Comparison of ENCODE assay signal across 21 cellular contexts in the genomic region with DNA sequence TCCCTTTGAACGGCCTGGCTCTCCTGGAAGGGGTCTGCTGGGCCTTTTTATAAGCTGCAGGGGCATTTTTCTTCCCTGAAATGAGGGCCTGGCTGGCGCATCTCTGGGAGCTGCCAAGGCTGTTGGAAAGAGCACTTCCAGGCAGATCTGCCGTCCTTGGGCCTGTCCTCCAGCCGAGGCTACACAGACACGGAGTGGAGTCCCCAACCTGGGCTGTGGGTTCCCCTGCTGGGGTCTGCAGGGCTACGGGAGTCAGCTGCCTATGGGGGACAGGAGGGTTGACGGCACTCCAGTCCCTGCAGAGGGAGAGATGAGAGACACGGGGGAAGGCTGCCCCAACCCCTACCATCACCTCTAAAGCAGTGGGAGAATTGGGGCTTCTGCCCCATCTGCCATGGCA.
"Had no signal": no experiment of that assay in that cellular context is flagged by ENCODE, and none has a peak within 500 bp of the region (broad histone marks: within the 10 kb centered on the region; RNA-seq: fewer than 3 reads in every experiment).

No MANE protein-coding gene starts in this region.

- H3K36me3 ChIP-seq: gastrocnemius medialis, left ventricle myocardium inferior, ovary, prostate gland, SJCRH30, upper lobe of right lung had no signal

- H3K4me1 Mint-ChIP-seq: activated CD4-positive, alpha-beta T cell treated with anti-CD3 and anti-CD28 coated beads for 36 hours; activated naive CD4-positive, alpha-beta T cell treated with anti-CD3 and anti-CD28 coated beads, Interleukin-2, amount 10 ng/mL, durations not matched to agents 7 days and 5 days; central memory CD8-positive, alpha-beta T cell; nephron; WTC11 had no signal

- H3K4me3 ChIP-seq: gastrocnemius medialis, left ventricle myocardium inferior, ovary, prostate gland, SJCRH30, smooth muscle cell, upper lobe of right lung had no signal

- H3K4me3 Mint-ChIP-seq: activated CD4-positive, alpha-beta T cell treated with anti-CD3 and anti-CD28 coated beads for 36 hours; activated naive CD4-positive, alpha-beta T cell treated with anti-CD3 and anti-CD28 coated beads, Interleukin-2, amount 10 ng/mL, durations not matched to agents 7 days and 5 days; central memory CD8-positive, alpha-beta T cell; nephron; T-helper 17 cell; WTC11 had no signal

- H3K4me1 ChIP-seq: gastrocnemius medialis, left ventricle myocardium inferior, prostate gland, SJCRH30, upper lobe of right lung had no signal

- H3K27ac Mint-ChIP-seq: activated CD4-positive, alpha-beta T cell treated with anti-CD3 and anti-CD28 coated beads for 36 hours; activated naive CD4-positive, alpha-beta T cell treated with anti-CD3 and anti-CD28 coated beads, Interleukin-2, amount 10 ng/mL, durations not matched to agents 7 days and 5 days; nephron; T-helper 17 cell; WTC11 had no signal

- H3K27ac ChIP-seq: gastrocnemius medialis, left ventricle myocardium inferior, ovary, prostate gland, SJCRH30, upper lobe of right lung had no signal

- DNase-seq: activated CD4-positive, alpha-beta T cell treated with anti-CD3 and anti-CD28 coated beads for 36 hours; activated gamma-delta T cell; activated naive CD4-positive, alpha-beta T cell treated with anti-CD3 and anti-CD28 coated beads, Interleukin-2, amount 10 ng/mL, durations not matched to agents 7 days and 5 days; amniotic stem cell; effector CD8-positive, alpha-beta T cell; gastrocnemius medialis; glutamatergic neuron; left ventricle myocardium inferior; SJCRH30; stimulated activated CD4-positive, alpha-beta T cell treated with anti-CD3 and anti-CD28 coated beads, Interleukin-2, amount 100 ng/mL, for 24 hours; stimulated activated naive CD4-positive, alpha-beta T cell; T-helper 17 cell; T1000; upper lobe of right lung had no signal

- H3K9me3 ChIP-seq: gastrocnemius medialis, ovary, prostate gland, SJCRH30, upper lobe of right lung had no signal

- ATAC-seq: activated CD4-positive, alpha-beta T cell treated with anti-CD3 and anti-CD28 coated beads for 36 hours; gastrocnemius medialis; SK-N-SH treated with all-trans-retinoic acid at 6 μM for 48 hours; T-helper 17 cell; upper lobe of right lung; WTC11 had no signal

- H3K27me3 Mint-ChIP-seq: activated naive CD4-positive, alpha-beta T cell treated with anti-CD3 and anti-CD28 coated beads, Interleukin-2, amount 10 ng/mL, durations not matched to agents 7 days and 5 days had no signal

- H3K27me3 ChIP-seq: gastrocnemius medialis, ovary, SJCRH30 had no signal
